In genomic region chr16:71421911-71422310, GRCh38 we compare ENCODE assay signal across 9 cellular contexts. TPM values are rescaled to one million over a fixed set of nuclear protein-coding genes. Genes with fewer than 3 reads are reported as not detected.
A peak's percentile ranks its signal among the peaks of the same experiment; 100 is the strongest.
DNase-seq lines count a peak whose midpoint lies in the region; TF ChIP-seq lines count a peak whose summit lies in the region.
"Had no signal": no experiment of that assay in that cellular context is flagged by ENCODE, and none has a peak within 500 bp of the region (broad histone marks: within the 10 kb centered on the region; RNA-seq: fewer than 3 reads in every experiment).

No MANE protein-coding gene starts in this region.

- POLR2A ChIA-PET in OCI-LY7 (lab: Charles Lee), result no interaction called here

- H3K36me3 Mint-ChIP-seq in endodermal cell (ENCODE audit: low read depth), result no peaks in the 10 kb centered on the region

- no peak overlapping the region for H2AFZ ChIP-seq in OCI-LY7 (ENCODE audit: low read length)

- H3K27ac Mint-ChIP-seq in endodermal cell, result no peak overlapping the region

- TF ChIP-seq EP300 in tibial nerve (IDR thresholded peaks at IDR 0.05) (no peak), esophagus muscularis mucosa (IDR thresholded peaks at IDR 0.05) (no peak)

- H3K9me3 ChIP-seq in OCI-LY7 (ENCODE audit: low read length), result no peaks in the 10 kb centered on the region
- H3K9me3 ChIP-seq in endodermal cell (ENCODE audit: control insufficient read depth, low read length), result no peaks in the 10 kb centered on the region
- H3K9me3 ChIP-seq in esophagus squamous epithelium, result no peaks in the 10 kb centered on the region
- no peaks in the 10 kb centered on the region for H3K9me3 ChIP-seq in tibial nerve
- no peaks in the 10 kb centered on the region for H3K9me3 ChIP-seq in esophagus muscularis mucosa

- peaks cover 4% of the 10 kb centered on the region for H3K4me1 Mint-ChIP-seq in endodermal cell

- peak; percentile 66 for DNase-seq in activated effector memory CD4-positive, alpha-beta T cell treated with anti-CD3 and anti-CD28 coated beads, Interleukin-2, amount 50 U/mL, for 16 hours
- DNase-seq in activated effector memory CD4-positive, alpha-beta T cell treated with Interleukin-2 at 50 U/mL for 16 hours, result no peak
- peak; percentile 33 for DNase-seq in OCI-LY7 (ENCODE audit: low spot score)
- DNase-seq in endodermal cell, result peak; percentile 89
- DNase-seq in stimulated activated CD4-positive, alpha-beta T cell treated with anti-CD3 and anti-CD28 coated beads, Interleukin-2, amount 100 ng/mL, for 24 hours, result peak; percentile 25 to 43
- no peak for DNase-seq in esophagus squamous epithelium (lab: John Stamatoyannopoulos, UW)
- no peak for DNase-seq in tibial nerve (ENCODE audit: low spot score in 2 of 2)
- DNase-seq in esophagus muscularis mucosa (ENCODE audit: extremely low spot score), result no peak

- H3K4me3 ChIP-seq in OCI-LY7 (ENCODE audit: low read depth, low read length, poor library complexity, severe bottlenecking) (no peak overlapping the region), endodermal cell (ENCODE audit: low read length) (no peak overlapping the region), esophagus squamous epithelium (no peak overlapping the region), tibial nerve (no peak overlapping the region), esophagus muscularis mucosa (no peak overlapping the region)

- H3K4me2 ChIP-seq in OCI-LY7 (ENCODE audit: low read length), result no peak overlapping the region

- H3K36me3 ChIP-seq in OCI-LY7 (ENCODE audit: insufficient read depth, low read length) (no peaks in the 10 kb centered on the region), endodermal cell (ENCODE audit: control insufficient read depth, insufficient read depth, low read length) (no peaks in the 10 kb centered on the region), esophagus squamous epithelium (no peaks in the 10 kb centered on the region), tibial nerve (no peaks in the 10 kb centered on the region), esophagus muscularis mucosa (no peaks in the 10 kb centered on the region)

- no peak overlapping the region for H3K9ac ChIP-seq in endodermal cell (ENCODE audit: extremely low read depth, low read length, poor library complexity, severe bottlenecking)

- WGBS in endodermal cell (ENCODE audit: insufficient coverage in 1 of 2, insufficient read length in 1 of 2), 2 experiments, result 75 to 89% methylated on average over 2 to 4 of the region's 4 CpGs
- 38 to 62% methylated on average over 4 of the region's 4 CpGs for WGBS in esophagus squamous epithelium, 2 donors
- WGBS in tibial nerve, 2 donors, result 56 to 59% methylated on average over 4 of the region's 4 CpGs
- WGBS in esophagus muscularis mucosa, result 62% methylated on average over 4 of the region's 4 CpGs

- H3K9me3 Mint-ChIP-seq in endodermal cell, result no peaks in the 10 kb centered on the region

- no peaks in the 10 kb centered on the region for H3K79me2 ChIP-seq in OCI-LY7 (ENCODE audit: insufficient read depth, low read depth, low read length)

- no TSS peak for BruUV-seq in OCI-LY7 (replicated peaks; lab: Mats Ljungman, UMichigan)

- H3K27ac ChIP-seq in OCI-LY7 (ENCODE audit: low read depth, low read length, poor library complexity, severe bottlenecking) (no peak overlapping the region), endodermal cell (ENCODE audit: low read depth, low read length) (no peak overlapping the region), esophagus squamous epithelium (no peak overlapping the region), tibial nerve (no peak overlapping the region), esophagus muscularis mucosa (replicated peaks in 1 of 4) (no peak overlapping the region)

- TF ChIP-seq CTCF in OCI-LY7 (conservative IDR thresholded peaks at IDR 0.05; ENCODE audit: low read length), result peak; percentile 69
- peak; percentile 79 for TF ChIP-seq CTCF in endodermal cell (conservative IDR thresholded peaks at IDR 0.05)
- TF ChIP-seq CTCF in esophagus squamous epithelium (IDR thresholded peaks at IDR 0.05), result peak in 3 of 6 experiments; percentile 23 to 53 (median 24)
- TF ChIP-seq CTCF in tibial nerve (IDR thresholded peaks at IDR 0.05), result no peak
- TF ChIP-seq CTCF in esophagus muscularis mucosa (IDR thresholded peaks at IDR 0.05), result peak in 1 of 3 experiments; percentile 18

- intact Hi-C loops in OCI-LY7 (cut with micrococcal nuclease; ENCODE audit: unreplicated experiment) (no loop called here), esophagus squamous epithelium (cut with DNase I) (no loop called here), esophagus muscularis mucosa (cut with DNase I) (no loop called here)

- H3K9me2 ChIP-seq in OCI-LY7 (ENCODE audit: insufficient read depth, low read length), result no peaks in the 10 kb centered on the region

- no peaks in the 10 kb centered on the region for H3K4me1 ChIP-seq in OCI-LY7 (ENCODE audit: insufficient read depth, low read length, poor library complexity, severe bottlenecking)
- H3K4me1 ChIP-seq in endodermal cell (ENCODE audit: control insufficient read depth, insufficient read depth, low read length), result no peaks in the 10 kb centered on the region
- H3K4me1 ChIP-seq in esophagus squamous epithelium, result peaks cover 0 to 5% (median 0%) of the 10 kb centered on the region in 3 donors
- peaks cover 0 to 5% (median 0%) of the 10 kb centered on the region in 4 donors for H3K4me1 ChIP-seq in tibial nerve
- peaks cover 0 to 4% (median 0%) of the 10 kb centered on the region in 4 donors for H3K4me1 ChIP-seq in esophagus muscularis mucosa

- H3K27me3 ChIP-seq in endodermal cell (ENCODE audit: control insufficient read depth, insufficient read depth, low read length, poor library complexity, severe bottlenecking) (peaks cover 46% of the 10 kb centered on the region), esophagus squamous epithelium (peaks cover 0 to 44% (median 7%) of the 10 kb centered on the region in 4 donors), tibial nerve (peaks cover 0 to 22% of the 10 kb centered on the region in 2 donors), esophagus muscularis mucosa (peaks cover 0 to 52% (median 9%) of the 10 kb centered on the region in 4 donors)

- H3K4me3 Mint-ChIP-seq in endodermal cell, result no peak overlapping the region

- CTCF ChIA-PET in OCI-LY7 (lab: Charles Lee; ENCODE audit: unreplicated experiment), result no interaction called here

- H4K20me1 ChIP-seq in OCI-LY7 (ENCODE audit: insufficient read depth, low read length), result no peaks in the 10 kb centered on the region

- TF ChIP-seq POLR2A in esophagus squamous epithelium (IDR thresholded peaks at IDR 0.05) (no peak), tibial nerve (IDR thresholded peaks at IDR 0.05) (no peak), esophagus muscularis mucosa (IDR thresholded peaks at IDR 0.05; ENCODE audit: low read depth) (no peak)

- H3K27me3 Mint-ChIP-seq in endodermal cell (ENCODE audit: insufficient read depth), result peaks cover 47% of the 10 kb centered on the region

RNA-seq across cellular contexts. Expression of gene TLE7, which starts 19.9 kb away (rescaled TPM):
- total RNA-seq in OCI-LY7 (2014; rRNA removed; shearing (Covaris generic)), result not detected in 2 replicates
- total RNA-seq in OCI-LY7 (2022), result not detected in 2 replicates
- total RNA-seq in endodermal cell, result under 1 TPM; 0.22 to 0.24 TPM
- not detected for polyA plus RNA-seq in endodermal cell (2013, experiment 1 of 2)
- not detected for polyA plus RNA-seq in endodermal cell (2013, experiment 2 of 2)
- not detected for total RNA-seq in esophagus squamous epithelium
- not detected for total RNA-seq in tibial nerve
- total RNA-seq in esophagus muscularis mucosa, result not detected
- total RNA-seq: pulmonary artery endothelial cell had no signal

RNA-seq across cellular contexts. Expression of gene ZNF23, which starts 40.1 kb away (rescaled TPM):
- total RNA-seq in OCI-LY7 (2014; rRNA removed; shearing (Covaris generic)), result 6.2 and 7.4 TPM in 2 replicates
- total RNA-seq in OCI-LY7 (2022) (11.3 and 11.8 TPM in 2 replicates), endodermal cell (10 to 100 TPM in 1 of 2 donors, 1 to 10 TPM in 1; 9.4 to 13.6 TPM), esophagus squamous epithelium (1 to 10 TPM; 2.5 to 7.4 (median 3.4) TPM), tibial nerve (10 to 100 TPM in 2 of 4 donors, 1 to 10 TPM in 2; 5.5 to 14.4 (median 11.0) TPM), esophagus muscularis mucosa (10 to 100 TPM in 3 of 4 donors, 1 to 10 TPM in 1; 9.4 to 12.5 (median 11.2) TPM)
- polyA plus RNA-seq in endodermal cell (2013, experiment 1 of 2), result 11.8 TPM
- 10.8 TPM for polyA plus RNA-seq in endodermal cell (2013, experiment 2 of 2)

Comparison
In these comparisons a context has a peak if more than half of its experiments do, and no peak if none do; other contexts are left out.
1. DNase-seq: peak in activated effector memory CD4-positive, alpha-beta T cell treated with anti-CD3 and anti-CD28 coated beads, Interleukin-2, amount 50 U/mL, for 16 hours (single experiment), OCI-LY7 (single experiment), endodermal cell (single experiment) and stimulated activated CD4-positive, alpha-beta T cell treated with anti-CD3 and anti-CD28 coated beads, Interleukin-2, amount 100 ng/mL, for 24 hours (2 of 2); none in activated effector memory CD4-positive, alpha-beta T cell treated with Interleukin-2 at 50 U/mL for 16 hours (single experiment), esophagus squamous epithelium (single experiment), tibial nerve (0 of 2) and esophagus muscularis mucosa (single experiment).
2. CTCF ChIP-seq: peak in OCI-LY7 (single experiment) and endodermal cell (single experiment); none in tibial nerve (0 of 5).